ENCODE assay signal across 8 cellular contexts in the genomic region with DNA sequence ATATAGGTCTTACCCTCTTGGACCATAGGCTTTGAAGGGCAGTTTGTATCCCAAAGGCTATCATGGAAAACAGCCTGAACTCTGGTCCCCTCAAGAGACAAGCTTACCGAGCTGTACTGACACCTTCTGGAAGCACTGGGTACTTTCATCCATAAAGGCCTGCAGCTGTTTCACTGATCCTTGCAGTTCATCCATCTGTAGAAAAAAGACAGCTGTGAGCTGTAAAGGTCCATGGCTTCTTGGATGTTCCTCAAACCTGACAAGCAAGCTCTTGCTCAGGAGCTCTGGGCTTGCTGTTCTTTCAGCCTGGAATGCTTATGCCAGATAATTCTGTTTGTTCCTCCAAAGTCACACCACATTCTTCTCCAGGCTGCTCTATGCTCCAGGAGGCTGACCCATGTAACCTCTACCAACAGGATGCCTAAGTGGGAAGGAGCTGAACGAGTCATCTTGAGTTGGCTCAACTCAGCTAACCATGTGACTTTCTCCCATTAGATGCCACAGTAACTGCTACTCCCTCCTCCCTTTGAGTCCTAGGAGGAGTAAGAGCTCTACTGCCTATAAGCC. TPM values are rescaled to one million over a fixed set of nuclear protein-coding genes. Genes with fewer than 3 reads are reported as not detected.
A peak's percentile ranks its signal among the peaks of the same experiment; 100 is the strongest.
DNase-seq lines count a peak whose midpoint lies in the region; ATAC-seq, FAIRE-seq and TF ChIP-seq lines count a peak whose summit lies in the region.

No MANE protein-coding gene starts in this region.

- no peaks in the 10 kb centered on the region for H3K9me3 ChIP-seq in endothelial cell of umbilical vein (replicated peaks; ENCODE audit: control insufficient read depth, insufficient read depth, low read length)

- no peaks in the 10 kb centered on the region for H3K9me1 ChIP-seq in endothelial cell of umbilical vein (replicated peaks; ENCODE audit: control insufficient read depth, extremely low read depth, insufficient read depth, low read length)

- H4K20me1 ChIP-seq in endothelial cell of umbilical vein (replicated peaks; ENCODE audit: control insufficient read depth, extremely low read depth, insufficient read depth, low read length), result no peaks in the 10 kb centered on the region

- no peak overlapping the region for H3K4me2 ChIP-seq in endothelial cell of umbilical vein (ENCODE audit: insufficient read depth, low read length)

- ATAC-seq in HG03139 (IDR thresholded peaks at IDR 0.05; ENCODE audit: unreplicated experiment), result no peak

- BruUV-seq in endothelial cell of umbilical vein (replicated peaks; lab: Mats Ljungman, UMichigan), result no TSS peak

- CTCF ChIA-PET in endothelial cell of umbilical vein (lab: Charles Lee), result interaction anchor here (0.5 to 5.3 kb wide), 37 partner anchors 8 to 552 kb away, joined by 3 to 50 read pairs (median 5); a partner anchor contains a TSS

- H3K27ac ChIP-seq in endothelial cell of umbilical vein (ENCODE audit: insufficient read depth, low read depth, low read length), result peak overlapping the region; percentile 16

- no peak overlapping the region for H3K27ac Mint-ChIP-seq in activated CD4-positive, alpha-beta T cell treated with anti-CD3 and anti-CD28 coated beads, Interleukin-2, amount 10 ng/mL, durations not matched to agents 24 days and 14 days

- H3K4me1 ChIP-seq in endothelial cell of umbilical vein (ENCODE audit: control insufficient read depth, extremely low read depth, insufficient read depth, low read length), result peaks cover 27% of the 10 kb centered on the region

- TF ChIP-seq POLR2A in endothelial cell of umbilical vein (IDR thresholded peaks at IDR 0.05; ENCODE audit: low read depth, low read length), result no peak

- H3K27me3 Mint-ChIP-seq in activated CD4-positive, alpha-beta T cell treated with anti-CD3 and anti-CD28 coated beads, Interleukin-2, amount 10 ng/mL, durations not matched to agents 24 days and 14 days, result no peaks in the 10 kb centered on the region

- peaks cover 42% of the 10 kb centered on the region for H3K36me3 Mint-ChIP-seq in activated CD4-positive, alpha-beta T cell treated with anti-CD3 and anti-CD28 coated beads, Interleukin-2, amount 10 ng/mL, durations not matched to agents 24 days and 14 days (ENCODE audit: low read depth)

- dilution Hi-C loops in endothelial cell of umbilical vein (cut with MboI; ENCODE audit: extremely low pct_ligation_motif_present, low sequenced_read_pairs), result no loop called here

- H3K36me3 ChIP-seq in endothelial cell of umbilical vein (ENCODE audit: control insufficient read depth in 2 of 2, extremely low read depth in 1 of 2, insufficient read depth in 2 of 2, low read length in 2 of 2), result peaks cover 5 to 8% of the 10 kb centered on the region in 2 experiments

- DNase-seq in AML-193 (lab: John Stamatoyannopoulos, UW) (peak; percentile 68), GM20000 (ENCODE audit: low spot score) (peak; percentile 56), NCI-H446 treated with DMSO at 0.1 percent for 48 hours (lab: John Stamatoyannopoulos, UW) (peak; percentile 34), endothelial cell of umbilical vein (ENCODE audit: low read depth, low spot score) (peak; percentile 78), midbrain (lab: John Stamatoyannopoulos, UW) (peak; percentile 71), urothelium cell line (ENCODE audit: low spot score) (peak; percentile 61)
- peak; percentile 86 for DNase-seq in activated CD4-positive, alpha-beta T cell treated with anti-CD3 and anti-CD28 coated beads, Interleukin-2, amount 10 ng/mL, durations not matched to agents 24 days and 14 days

- no peak overlapping the region for H3K4me3 Mint-ChIP-seq in activated CD4-positive, alpha-beta T cell treated with anti-CD3 and anti-CD28 coated beads, Interleukin-2, amount 10 ng/mL, durations not matched to agents 24 days and 14 days

- POLR2A ChIA-PET in endothelial cell of umbilical vein (lab: Charles Lee), result interaction anchor here (1.6 kb wide), 1 partner anchor 9 kb away, joined by 5 read pairs; a partner anchor contains a TSS

- no peaks in the 10 kb centered on the region for H3K79me2 ChIP-seq in endothelial cell of umbilical vein (ENCODE audit: control insufficient read depth, insufficient read depth, low read length)

- intact Hi-C loops in activated CD4-positive, alpha-beta T cell treated with anti-CD3 and anti-CD28 coated beads, Interleukin-2, amount 10 ng/mL, durations not matched to agents 24 days and 14 days (cut with micrococcal nuclease), result loop anchor here (2.0 kb wide), 1 partner anchor 38 kb away; no protein-coding TSS in a partner anchor
- intact Hi-C loops in endothelial cell of umbilical vein (cut with micrococcal nuclease), result loop anchor here (1.0 kb wide), 2 partner anchors 142 to 198 kb away; no protein-coding TSS in a partner anchor

- no peak overlapping the region for H2AFZ ChIP-seq in endothelial cell of umbilical vein (ENCODE audit: low read depth, low read length)

- H3K9ac ChIP-seq in endothelial cell of umbilical vein (replicated peaks; ENCODE audit: extremely low read depth, insufficient read depth, low read length), result no peak overlapping the region

- peak; percentile 82 for FAIRE-seq in endothelial cell of umbilical vein (lab: Jason Lieb, UNC)
- FAIRE-seq in urothelium cell line (lab: Jason Lieb, UNC), result peak; percentile 13

- H3K9me3 Mint-ChIP-seq in activated CD4-positive, alpha-beta T cell treated with anti-CD3 and anti-CD28 coated beads, Interleukin-2, amount 10 ng/mL, durations not matched to agents 24 days and 14 days, result no peaks in the 10 kb centered on the region

- H3K4me3 ChIP-seq in endothelial cell of umbilical vein (replicated peaks in 1 of 3; ENCODE audit: insufficient read depth in 1 of 3, low read depth in 1 of 3, low read length in 3 of 3), result no peak overlapping the region

- TF ChIP-seq CTCF in GM20000 (IDR thresholded peaks at IDR 0.05; ENCODE audit: extremely low read depth, missing control alignments), result peak; percentile 33
- peak; percentile 71 to 75 for TF ChIP-seq CTCF in endothelial cell of umbilical vein (IDR thresholded peaks at IDR 0.05; ENCODE audit: extremely low read depth in 1 of 2, insufficient read depth in 1 of 2, low read depth in 1 of 2, low read length in 2 of 2)

- no peaks in the 10 kb centered on the region for H3K27me3 ChIP-seq in endothelial cell of umbilical vein (ENCODE audit: control insufficient read depth in 2 of 2, insufficient read depth in 2 of 2, low read length in 2 of 2)

- peaks cover 11% of the 10 kb centered on the region for H3K4me1 Mint-ChIP-seq in activated CD4-positive, alpha-beta T cell treated with anti-CD3 and anti-CD28 coated beads, Interleukin-2, amount 10 ng/mL, durations not matched to agents 24 days and 14 days

TF ChIP-seq in endothelial cell of umbilical vein, 7 proteins besides CTCF, POLR2A, EP300 and RAD21:
- TF ChIP-seq, protein P1, sequence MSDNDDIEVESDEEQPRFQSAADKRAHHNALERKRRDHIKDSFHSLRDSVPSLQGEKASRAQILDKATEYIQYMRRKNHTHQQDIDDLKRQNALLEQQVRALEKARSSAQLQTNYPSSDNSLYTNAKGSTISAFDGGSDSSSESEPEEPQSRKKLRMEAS (IDR thresholded peaks at IDR 0.05; ENCODE audit: insufficient read depth, insufficient read length), result no peak
- no peak for TF ChIP-seq MYC (IDR thresholded peaks at IDR 0.05; ENCODE audit: low read depth, low read length)
- no peak for TF ChIP-seq GATA2 (IDR thresholded peaks at IDR 0.05; ENCODE audit: insufficient read depth, insufficient read length, low read depth, low read length)
- no peak for TF ChIP-seq FOS (IDR thresholded peaks at IDR 0.05; ENCODE audit: borderline replicate concordance, insufficient read depth, low read length)
- TF ChIP-seq POLR2AphosphoS5 (IDR thresholded peaks at IDR 0.05; ENCODE audit: insufficient read depth, low read depth, low read length), result no peak
- TF ChIP-seq JUN (IDR thresholded peaks at IDR 0.05; ENCODE audit: borderline replicate concordance, insufficient read depth, insufficient read length, low read depth), result no peak
- no peak for TF ChIP-seq EZH2 (IDR thresholded peaks at IDR 0.05; ENCODE audit: borderline replicate concordance, low read depth, low read length, severe bottlenecking)
TF ChIP-seq in endothelial cell of umbilical vein: peak in this region for 0.

RNA-seq across cellular contexts. Expression of a gene that starts 8.8 kb away (rescaled TPM):
- 24.7 and 25.3 TPM in 2 replicates for total RNA-seq in activated CD4-positive, alpha-beta T cell treated with anti-CD3 and anti-CD28 coated beads, Interleukin-2, amount 10 ng/mL, durations not matched to agents 24 days and 14 days
- 27.7 and 28.4 TPM in 2 replicates for total RNA-seq in endothelial cell of umbilical vein
- polyA plus RNA-seq in endothelial cell of umbilical vein, result 20.9 and 25.7 TPM in 2 replicates
- 26.2 and 27.1 TPM in 2 replicates for polyA plus RNA-seq in endothelial cell of umbilical vein (2011; cell fraction: cytosol; rRNA removed)
- polyA plus RNA-seq in endothelial cell of umbilical vein (2011; cell fraction: nucleus; rRNA removed), result 20.9 and 22.9 TPM in 2 replicates
- polyA plus RNA-seq in endothelial cell of umbilical vein (2012), result 29.1 and 29.3 TPM in 2 replicates
- 35.4 and 37.9 TPM in 2 replicates for polyA minus RNA-seq in endothelial cell of umbilical vein
- 28.2 TPM for polyA minus RNA-seq in endothelial cell of umbilical vein (2011; cell fraction: cytosol; rRNA and poly(A)+ RNA removed)
- 9.5 and 13.4 TPM in 2 replicates for polyA minus RNA-seq in endothelial cell of umbilical vein (2011; cell fraction: nucleus; rRNA and poly(A)+ RNA removed)

RNA-seq across cellular contexts. Expression of a gene that starts 18.8 kb away (rescaled TPM):
- total RNA-seq in activated CD4-positive, alpha-beta T cell treated with anti-CD3 and anti-CD28 coated beads, Interleukin-2, amount 10 ng/mL, durations not matched to agents 24 days and 14 days, result 23.8 and 24.5 TPM in 2 replicates
- 24.4 and 25.0 TPM in 2 replicates for total RNA-seq in endothelial cell of umbilical vein
- 8.4 and 11.0 TPM in 2 replicates for polyA plus RNA-seq in endothelial cell of umbilical vein
- 19.3 and 19.9 TPM in 2 replicates for polyA plus RNA-seq in endothelial cell of umbilical vein (2011; cell fraction: cytosol; rRNA removed)
- polyA plus RNA-seq in endothelial cell of umbilical vein (2011; cell fraction: nucleus; rRNA removed), result 14.6 and 21.5 TPM in 2 replicates
- 14.0 and 19.3 TPM in 2 replicates for polyA plus RNA-seq in endothelial cell of umbilical vein (2012)
- 9.1 and 12.0 TPM in 2 replicates for polyA minus RNA-seq in endothelial cell of umbilical vein
- 17.6 TPM for polyA minus RNA-seq in endothelial cell of umbilical vein (2011; cell fraction: cytosol; rRNA and poly(A)+ RNA removed)
- polyA minus RNA-seq in endothelial cell of umbilical vein (2011; cell fraction: nucleus; rRNA and poly(A)+ RNA removed), result 10.7 and 11.1 TPM in 2 replicates

Comparison
In these comparisons a context has a peak if more than half of its experiments do, and no peak if none do; other contexts are left out.
1. DNase-seq: peak in every context shown above with its lines; median percentile 86 in activated CD4-positive, alpha-beta T cell treated with anti-CD3 and anti-CD28 coated beads, Interleukin-2, amount 10 ng/mL, durations not matched to agents 24 days and 14 days; 78 in endothelial cell of umbilical vein; 71 in midbrain; 68 in AML-193; 61 in urothelium cell line; 56 in GM20000; 34 in NCI-H446 treated with DMSO at 0.1 percent for 48 hours.